Comparison of ENCODE assay signal across 33 cellular contexts in the genomic region with DNA sequence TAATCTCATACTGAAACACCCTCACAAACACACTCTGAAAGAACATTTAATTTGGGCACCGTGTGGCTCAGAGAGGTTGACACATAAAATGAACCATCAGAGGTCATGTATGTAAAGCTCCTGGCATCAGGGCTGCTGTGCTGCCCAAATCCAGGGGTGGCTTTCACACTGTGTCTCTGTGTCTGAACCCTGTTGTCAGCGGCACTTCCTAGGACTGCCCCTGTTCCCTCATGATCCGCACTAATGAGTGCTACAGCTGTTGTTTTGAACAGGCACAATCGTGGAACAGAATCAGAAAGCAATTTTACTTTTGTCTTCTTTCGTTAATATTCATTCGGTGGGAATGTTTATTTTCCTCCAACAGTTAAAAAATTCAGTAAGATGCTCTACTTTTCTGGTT.
"Had no signal": no experiment of that assay in that cellular context is flagged by ENCODE, and none has a peak within 500 bp of the region (broad histone marks: within the 10 kb centered on the region; RNA-seq: fewer than 3 reads in every experiment).

No MANE protein-coding gene starts in this region.

- H3K9me3 ChIP-seq: ascending aorta, MG63, SJSA1, SK-N-SH had no signal

- DNase-seq: activated CD4-positive, alpha-beta T cell treated with anti-CD3 and anti-CD28 coated beads, Interleukin-2, amount 10 ng/mL, durations not matched to agents 24 days and 14 days; activated CD4-positive, alpha-beta T cell treated with anti-CD3 and anti-CD28 coated beads, Interleukin-2, amount 50 U/mL, for 4 hours; activated CD8-positive, alpha-beta T cell treated with anti-CD3 and anti-CD28 coated beads for 36 hours; activated effector memory CD4-positive, alpha-beta T cell treated with anti-CD3 and anti-CD28 coated beads, Interleukin-2, amount 50 U/mL, for 16 hours; activated naive CD4-positive, alpha-beta T cell treated with Interleukin-2 at 50 U/mL for 16 hours; activated naive CD8-positive, alpha-beta T cell treated with anti-CD3 and anti-CD28 coated beads, Interleukin-2, amount 10 ng/mL, durations not matched to agents 7 days and 5 days; activated T-cell treated with anti-CD3 and anti-CD28 coated beads, Interleukin-2, amount 50 U/mL, for 1 hour; activated T-cell treated with anti-CD3 and anti-CD28 coated beads, Interleukin-2, amount 50 U/mL, for 72 hours; amygdala; Kasumi-1; KG1; MG63; NCI-H1048; NCI-H1105 treated with DMSO at 0.1 percent for 48 hours; NCI-H1436; NCI-H1694; NCI-H1930; NCI-H345; NCI-H526; NCI-H748 treated with DMSO at 0.1 percent for 48 hours; SHP77; SK-N-SH; SW 1271; T-helper 1 cell; T1000; WERI-Rb-1 had no signal

- H3K27ac ChIP-seq: ascending aorta, cardiac muscle cell, SJSA1, WERI-Rb-1 had no signal

- H3K4me2 ChIP-seq: SK-N-SH had no signal

- H3K27me3 Mint-ChIP-seq: activated CD4-positive, alpha-beta T cell treated with anti-CD3 and anti-CD28 coated beads, Interleukin-2, amount 10 ng/mL, durations not matched to agents 24 days and 14 days; activated CD8-positive, alpha-beta T cell treated with anti-CD3 and anti-CD28 coated beads for 36 hours; activated naive CD4-positive, alpha-beta T cell treated with anti-CD3 and anti-CD28 coated beads, Interleukin-2, amount 50 U/mL, for 24 hours; activated T-helper 17 cell treated with anti-CD3 and anti-CD28 coated beads, Interleukin-2, amount 50 U/mL, for 72 hours; central memory CD8-positive, alpha-beta T cell had no signal

- H3K9me3 Mint-ChIP-seq: activated CD4-positive, alpha-beta T cell treated with anti-CD3 and anti-CD28 coated beads, Interleukin-2, amount 10 ng/mL, durations not matched to agents 24 days and 14 days; activated naive CD4-positive, alpha-beta T cell treated with anti-CD3 and anti-CD28 coated beads, Interleukin-2, amount 50 U/mL, for 24 hours; central memory CD8-positive, alpha-beta T cell had no signal

- H3K4me1 ChIP-seq: ascending aorta, SJSA1 had no signal

- H3K9ac ChIP-seq: SK-N-SH had no signal

- H3K4me3 ChIP-seq: ascending aorta, cardiac muscle cell, MG63, SJSA1 had no signal

- H3K36me3 Mint-ChIP-seq: activated naive CD4-positive, alpha-beta T cell treated with anti-CD3 and anti-CD28 coated beads, Interleukin-2, amount 50 U/mL, for 24 hours; activated naive CD8-positive, alpha-beta T cell treated with anti-CD3 and anti-CD28 coated beads, Interleukin-2, amount 10 ng/mL, durations not matched to agents 7 days and 5 days had no signal

- H3K4me1 Mint-ChIP-seq: activated CD4-positive, alpha-beta T cell treated with anti-CD3 and anti-CD28 coated beads, Interleukin-2, amount 10 ng/mL, durations not matched to agents 24 days and 14 days; activated naive CD8-positive, alpha-beta T cell treated with anti-CD3 and anti-CD28 coated beads, Interleukin-2, amount 10 ng/mL, durations not matched to agents 7 days and 5 days; activated T-helper 17 cell treated with anti-CD3 and anti-CD28 coated beads, Interleukin-2, amount 50 U/mL, for 72 hours; central memory CD8-positive, alpha-beta T cell had no signal

- H3K27ac Mint-ChIP-seq: activated CD4-positive, alpha-beta T cell treated with anti-CD3 and anti-CD28 coated beads, Interleukin-2, amount 10 ng/mL, durations not matched to agents 24 days and 14 days; activated CD8-positive, alpha-beta T cell treated with anti-CD3 and anti-CD28 coated beads for 36 hours; activated naive CD4-positive, alpha-beta T cell treated with anti-CD3 and anti-CD28 coated beads, Interleukin-2, amount 50 U/mL, for 24 hours; activated naive CD8-positive, alpha-beta T cell treated with anti-CD3 and anti-CD28 coated beads, Interleukin-2, amount 10 ng/mL, durations not matched to agents 7 days and 5 days; activated T-cell treated with anti-CD3 and anti-CD28 coated beads, Interleukin-2, amount 50 U/mL, for 72 hours; activated T-helper 17 cell treated with anti-CD3 and anti-CD28 coated beads, Interleukin-2, amount 50 U/mL, for 72 hours had no signal

- H3K36me3 ChIP-seq: ascending aorta, cardiac muscle cell, MG63, SJSA1, WERI-Rb-1 had no signal

- H3K4me3 Mint-ChIP-seq: activated CD4-positive, alpha-beta T cell treated with anti-CD3 and anti-CD28 coated beads, Interleukin-2, amount 10 ng/mL, durations not matched to agents 24 days and 14 days; activated CD8-positive, alpha-beta T cell treated with anti-CD3 and anti-CD28 coated beads for 36 hours; activated naive CD4-positive, alpha-beta T cell treated with anti-CD3 and anti-CD28 coated beads, Interleukin-2, amount 50 U/mL, for 24 hours; activated naive CD8-positive, alpha-beta T cell treated with anti-CD3 and anti-CD28 coated beads, Interleukin-2, amount 10 ng/mL, durations not matched to agents 7 days and 5 days; activated T-cell treated with anti-CD3 and anti-CD28 coated beads, Interleukin-2, amount 50 U/mL, for 72 hours; activated T-helper 17 cell treated with anti-CD3 and anti-CD28 coated beads, Interleukin-2, amount 50 U/mL, for 72 hours; central memory CD8-positive, alpha-beta T cell had no signal

- ATAC-seq: activated CD8-positive, alpha-beta T cell treated with anti-CD3 and anti-CD28 coated beads for 36 hours; activated T-cell treated with anti-CD3 and anti-CD28 coated beads, Interleukin-2, amount 50 U/mL, for 72 hours; activated T-helper 17 cell treated with anti-CD3 and anti-CD28 coated beads, Interleukin-2, amount 50 U/mL, for 72 hours; Panc1 had no signal

- H3K27me3 ChIP-seq: ascending aorta, cardiac muscle cell, MG63, SJSA1 had no signal
